In genomic region chr10:50636576-50636975, GRCh38 we compare ENCODE assay signal across 11 cellular contexts.
DNase-seq lines count a peak whose midpoint lies in the region; ATAC-seq lines count a peak whose summit lies in the region.
"Had no signal": no experiment of that assay in that cellular context is flagged by ENCODE, and none has a peak within 500 bp of the region (broad histone marks: within the 10 kb centered on the region; RNA-seq: fewer than 3 reads in every experiment).

No MANE protein-coding gene starts in this region.

- DNase-seq in activated gamma-delta T cell treated with Interleukin-2 at 50 U/mL for 16 hours (peak; percentile 22), activated gamma-delta T cell (lab: John Stamatoyannopoulos, UW) (no peak), NCI-H2171 (lab: John Stamatoyannopoulos, UW) (no peak), AG08395 (ENCODE audit: low spot score) (no peak), RKO (ENCODE audit: low spot score) (no peak)
- DNase-seq in T-helper 2 cell treated with Interferon-gamma antibody and Interleukin-4, amounts not matched to agents 5 μg/mL and 100 μg/mL, for 36 hours (ENCODE audit: low spot score), result peak; percentile 64
- DNase-seq: activated effector memory CD4-positive, alpha-beta T cell treated with Interleukin-2 at 50 U/mL for 16 hours; Karpas-422; NCI-H524 treated with DMSO at 0.1 percent for 48 hours had no signal

- H3K36me3 Mint-ChIP-seq in T-helper 2 cell treated with Interferon-gamma antibody and Interleukin-4, amounts not matched to agents 5 μg/mL and 100 μg/mL, for 36 hours (ENCODE audit: low read depth), result no peaks in the 10 kb centered on the region
- H3K36me3 Mint-ChIP-seq in stimulated activated memory B cell treated with anti-CD40 and anti-IgM and Interleukin-4, amounts not matched to agents 10 μg/mL and 1 μg/mL and 100 μg/mL, for 72 hours, result no peaks in the 10 kb centered on the region

- H3K27me3 Mint-ChIP-seq in T-helper 2 cell treated with Interferon-gamma antibody and Interleukin-4, amounts not matched to agents 5 μg/mL and 100 μg/mL, for 36 hours (ENCODE audit: low read depth), result peaks cover 84% of the 10 kb centered on the region
- H3K27me3 Mint-ChIP-seq in stimulated activated memory B cell treated with anti-CD40 and anti-IgM and Interleukin-4, amounts not matched to agents 10 μg/mL and 1 μg/mL and 100 μg/mL, for 72 hours, result no peaks in the 10 kb centered on the region

- no peaks in the 10 kb centered on the region for H3K9me3 Mint-ChIP-seq in T-helper 2 cell treated with Interferon-gamma antibody and Interleukin-4, amounts not matched to agents 5 μg/mL and 100 μg/mL, for 36 hours
- H3K9me3 Mint-ChIP-seq in stimulated activated memory B cell treated with anti-CD40 and anti-IgM and Interleukin-4, amounts not matched to agents 10 μg/mL and 1 μg/mL and 100 μg/mL, for 72 hours, result no peaks in the 10 kb centered on the region

- H3K4me1 Mint-ChIP-seq in T-helper 2 cell treated with Interferon-gamma antibody and Interleukin-4, amounts not matched to agents 5 μg/mL and 100 μg/mL, for 36 hours (ENCODE audit: low read depth), result peaks cover 26% of the 10 kb centered on the region
- peaks cover 10% of the 10 kb centered on the region for H3K4me1 Mint-ChIP-seq in stimulated activated memory B cell treated with anti-CD40 and anti-IgM and Interleukin-4, amounts not matched to agents 10 μg/mL and 1 μg/mL and 100 μg/mL, for 72 hours

- peak; percentile 41 for ATAC-seq in HG02938 (IDR thresholded peaks at IDR 0.05; ENCODE audit: unreplicated experiment)
- ATAC-seq in stimulated activated memory B cell treated with anti-CD40 and anti-IgM and Interleukin-4, amounts not matched to agents 10 μg/mL and 1 μg/mL and 100 μg/mL, for 72 hours, result no peak

- peak overlapping the region; percentile 60 for H3K4me3 Mint-ChIP-seq in T-helper 2 cell treated with Interferon-gamma antibody and Interleukin-4, amounts not matched to agents 5 μg/mL and 100 μg/mL, for 36 hours
- no peak overlapping the region for H3K4me3 Mint-ChIP-seq in stimulated activated memory B cell treated with anti-CD40 and anti-IgM and Interleukin-4, amounts not matched to agents 10 μg/mL and 1 μg/mL and 100 μg/mL, for 72 hours

- H3K27ac Mint-ChIP-seq in T-helper 2 cell treated with Interferon-gamma antibody and Interleukin-4, amounts not matched to agents 5 μg/mL and 100 μg/mL, for 36 hours, result peak overlapping the region; percentile 65
- H3K27ac Mint-ChIP-seq in stimulated activated memory B cell treated with anti-CD40 and anti-IgM and Interleukin-4, amounts not matched to agents 10 μg/mL and 1 μg/mL and 100 μg/mL, for 72 hours, result peak overlapping the region; percentile 86

Comparison
In these comparisons a context has a peak if more than half of its experiments do, and no peak if none do; other contexts are left out.
1. DNase-seq: peak in activated gamma-delta T cell treated with Interleukin-2 at 50 U/mL for 16 hours (single experiment) and T-helper 2 cell treated with Interferon-gamma antibody and Interleukin-4, amounts not matched to agents 5 μg/mL and 100 μg/mL, for 36 hours (single experiment); none in activated gamma-delta T cell (single experiment), NCI-H2171 (single experiment), AG08395 (single experiment) and RKO (single experiment).